ENCODE assay signal across 8 cellular contexts in genomic region chr16:30527635-30528178, GRCh38. TPM values are rescaled to one million over a fixed set of nuclear protein-coding genes. Genes with fewer than 3 reads are reported as not detected.
DNase-seq lines count a peak whose midpoint lies in the region; ATAC-seq and TF ChIP-seq lines count a peak whose summit lies in the region.

No MANE protein-coding gene starts in this region.

- H3K27ac ChIP-seq in A673 (ENCODE audit: low read depth, low read length, poor library complexity, severe bottlenecking) (peak overlapping the region; percentile 72), OCI-LY1 (ENCODE audit: low read depth, low read length, poor library complexity, severe bottlenecking) (peak overlapping the region; percentile 96), colonic mucosa (peak overlapping the region; percentile 98)

- H4K20me1 ChIP-seq in OCI-LY1 (ENCODE audit: insufficient read depth, low read length): no peaks in the 10 kb centered on the region

- no peaks in the 10 kb centered on the region for H3K27me3 Mint-ChIP-seq in naive B cell

- H3K4me1 ChIP-seq in A673 (ENCODE audit: insufficient read depth, low read length, poor library complexity, severe bottlenecking) (peaks cover 12% of the 10 kb centered on the region), OCI-LY1 (ENCODE audit: insufficient read depth, low read length, severe bottlenecking) (peaks cover 55% of the 10 kb centered on the region), colonic mucosa (no peaks in the 10 kb centered on the region)

- TF ChIP-seq CTCF in A673 (conservative IDR thresholded peaks at IDR 0.05; ENCODE audit: low read depth, low read length): no peak
- TF ChIP-seq CTCF in OCI-LY1 (IDR thresholded peaks at IDR 0.05; ENCODE audit: low read length): no peak
- no peak for TF ChIP-seq CTCF in colonic mucosa (IDR thresholded peaks at IDR 0.05)

- H3K4me2 ChIP-seq in OCI-LY1 (ENCODE audit: low read length): peak overlapping the region; percentile 99

- H3K4me3 Mint-ChIP-seq in naive B cell: peak overlapping the region; percentile 83 to 94 (median 92)

- H3F3A ChIP-seq in OCI-LY1 (ENCODE audit: insufficient read depth, low read length): peaks cover 4% of the 10 kb centered on the region; the same call in 1 of the 2 replicates

- no peaks in the 10 kb centered on the region for H3K9me3 Mint-ChIP-seq in naive B cell

- no peaks in the 10 kb centered on the region for H3K9me2 ChIP-seq in OCI-LY1 (ENCODE audit: low read depth, low read length)

- POLR2A ChIA-PET in A673 (lab: Charles Lee; ENCODE audit: low non-redundant PET): interaction anchor here (0.6 kb wide), 1 partner anchor 611 kb away, joined by 5 read pairs; no protein-coding TSS in a partner anchor

- peak overlapping the region; percentile 92 to 98 (median 96) for H3K27ac Mint-ChIP-seq in naive B cell

- H3K36me3 ChIP-seq in A673 (ENCODE audit: insufficient read depth, low read length, poor library complexity, severe bottlenecking): peaks cover 24% of the 10 kb centered on the region
- H3K36me3 ChIP-seq in OCI-LY1 (ENCODE audit: insufficient read depth, low read length): peaks cover 12% of the 10 kb centered on the region
- H3K36me3 ChIP-seq in colonic mucosa: no peaks in the 10 kb centered on the region

- H3K27me3 ChIP-seq in A673 (replicated peaks; ENCODE audit: insufficient read depth, low read depth, low read length, poor library complexity) (no peaks in the 10 kb centered on the region), OCI-LY1 (ENCODE audit: insufficient read depth, low read length) (no peaks in the 10 kb centered on the region), colonic mucosa (no peaks in the 10 kb centered on the region)

- intact Hi-C loops in A673 (cut with micrococcal nuclease; ENCODE audit: unreplicated experiment): loop anchor here (1.0 kb wide), 1 partner anchor 131 kb away; the partner anchor contains the start of gene FBRS
- intact Hi-C loops in colonic mucosa (cut with DNase I): loop anchor here (5.0 kb wide), 1 partner anchor 80 kb away; the partner anchor contains the start of gene SEPHS2

- peaks cover 13 to 36% (median 34%) of the 10 kb centered on the region in 3 donors for H3K4me1 Mint-ChIP-seq in naive B cell

- no peaks in the 10 kb centered on the region for H3K79me2 ChIP-seq in OCI-LY1 (ENCODE audit: insufficient read depth, low read length)

- H2AFZ ChIP-seq in OCI-LY1 (ENCODE audit: low read length): no peak overlapping the region

- TSS peak; percentile 92 for BruUV-seq in A673 (replicated peaks; lab: Mats Ljungman, UMichigan)

- H3K9ac ChIP-seq in OCI-LY1 (ENCODE audit: low read length) (peak overlapping the region; percentile 88), colonic mucosa (ENCODE audit: low read depth in 2 of 2, low read length in 2 of 2) (peak overlapping the region; percentile 62 to 93)

- H3K4me3 ChIP-seq in A673 (ENCODE audit: low read depth, low read length, poor library complexity, severe bottlenecking): peak overlapping the region; percentile 86
- peak overlapping the region; percentile 70 for H3K4me3 ChIP-seq in OCI-LY1 (ENCODE audit: low read depth, low read length, poor library complexity, severe bottlenecking)
- peak overlapping the region; percentile 68 for H3K4me3 ChIP-seq in colonic mucosa

- ATAC-seq in GM18517 (IDR thresholded peaks at IDR 0.05; ENCODE audit: unreplicated experiment) (peak; percentile 22), naive B cell (ENCODE audit: low read depth in 2 of 2) (peak; percentile 65 to 66)

- no peaks in the 10 kb centered on the region for H3K36me3 Mint-ChIP-seq in naive B cell

- CTCF ChIA-PET in A673 (lab: Charles Lee): interaction anchor here (1.1 kb wide), 1 partner anchor 8 kb away, joined by 5 read pairs; no protein-coding TSS in a partner anchor

- H3K9me3 ChIP-seq in A673 (ENCODE audit: low read depth, low read length, poor library complexity, severe bottlenecking): no peaks in the 10 kb centered on the region
- no peaks in the 10 kb centered on the region for H3K9me3 ChIP-seq in OCI-LY1 (ENCODE audit: low read length)
- H3K9me3 ChIP-seq in colonic mucosa: no peaks in the 10 kb centered on the region

- DNase-seq in A673 (ENCODE audit: low spot score) (no peak), colonic mucosa (peak; percentile 54), naive B cell (peak; percentile 75), NCI-H345 (lab: John Stamatoyannopoulos, UW) (no peak), NCI-H226 (no peak), NCI-H82 treated with DMSO at 0.1 percent for 48 hours (lab: John Stamatoyannopoulos, UW; ENCODE audit: unreplicated experiment) (no peak)

RNA-seq across cellular contexts. Expression of gene ZNF768, which starts 1.3 kb away (rescaled TPM):
- total RNA-seq in A673 (2021): 32.7 and 39.5 TPM in 2 replicates
- total RNA-seq in colonic mucosa: 10 to 100 TPM; 58.6 to 63.2 TPM
- polyA plus RNA-seq in naive B cell (ENCODE audit: low read depth in 6 of 6): 10 to 100 TPM in 1 of 6 donors, 1 to 10 TPM in 4, under 1 TPM in 1; 0.40 to 10.1 (median 6.3) TPM

RNA-seq across cellular contexts. Expression of gene ZNF747, which starts 7.0 kb away (rescaled TPM):
- total RNA-seq in A673 (2021) (10.6 and 12.7 TPM in 2 replicates), colonic mucosa (10 to 100 TPM in 1 of 2 donors, 1 to 10 TPM in 1; 8.7 to 11.9 TPM)
- 10 to 100 TPM; 12.0 to 18.3 (median 15.1) TPM for polyA plus RNA-seq in naive B cell (ENCODE audit: low read depth in 6 of 6)

RNA-seq across cellular contexts. Expression of gene ZNF764, which starts 30.5 kb away (rescaled TPM):
- 15.2 and 17.7 TPM in 2 replicates for total RNA-seq in A673 (2021)
- total RNA-seq in colonic mucosa: 10 to 100 TPM in 1 of 2 donors, 1 to 10 TPM in 1; 9.0 to 11.1 TPM
- polyA plus RNA-seq in naive B cell (ENCODE audit: low read depth in 6 of 6): 1 to 10 TPM in 5 of 6 donors, not detected in 1; 2.3 to 6.8 (median 4.7) TPM

RNA-seq across cellular contexts. Expression of gene ZNF688, which starts 43.8 kb away (rescaled TPM):
- total RNA-seq in A673 (2021): 8.5 and 9.1 TPM in 2 replicates
- 10 to 100 TPM; 13.1 to 14.3 TPM for total RNA-seq in colonic mucosa
- polyA plus RNA-seq in naive B cell (ENCODE audit: low read depth in 6 of 6): 10 to 100 TPM; 28.0 to 41.5 (median 36.1) TPM

RNA-seq across cellular contexts. Expression of gene ITGAL, which starts 55.2 kb away (rescaled TPM):
- total RNA-seq in A673 (2021): not detected in 2 replicates
- 1 to 10 TPM; 3.4 to 4.8 TPM for total RNA-seq in colonic mucosa
- 10 to 100 TPM; 21.3 to 36.8 (median 25.6) TPM for polyA plus RNA-seq in naive B cell (ENCODE audit: low read depth in 6 of 6)

Comparison
In these comparisons a context has a peak if more than half of its experiments do, and no peak if none do; other contexts are left out.
1. DNase-seq: peak in colonic mucosa (single experiment) and naive B cell (single experiment); none in A673 (single experiment), NCI-H345 (single experiment), NCI-H226 (single experiment) and NCI-H82 treated with DMSO at 0.1 percent for 48 hours (single experiment).
2. Peak in every context shown above with its lines, with median percentiles within 50 percentile points of each other: H3K27ac ChIP-seq and H3K4me3 ChIP-seq.